In genomic region chr17:44677136-44677535, GRCh38 we compare ENCODE assay signal across 1 cellular context.
A peak's percentile ranks its signal among the peaks of the same experiment; 100 is the strongest.
TF ChIP-seq lines count a peak whose summit lies in the region.

No MANE protein-coding gene starts in this region.

TF ChIP-seq in endothelial cell of umbilical vein, 7 proteins besides CTCF, POLR2A, EP300 and RAD21:
- TF ChIP-seq MYC (IDR thresholded peaks at IDR 0.05; ENCODE audit: low read depth, low read length) (no peak), POLR2AphosphoS5 (IDR thresholded peaks at IDR 0.05; ENCODE audit: insufficient read depth, low read depth, low read length) (no peak), GATA2 (IDR thresholded peaks at IDR 0.05; ENCODE audit: insufficient read depth, insufficient read length, low read depth, low read length) (peak; percentile 39), JUN (IDR thresholded peaks at IDR 0.05; ENCODE audit: borderline replicate concordance, insufficient read depth, insufficient read length, low read depth) (peak; percentile 37), MAX (IDR thresholded peaks at IDR 0.05; ENCODE audit: insufficient read depth, insufficient read length) (no peak), FOS (IDR thresholded peaks at IDR 0.05; ENCODE audit: borderline replicate concordance, insufficient read depth, low read length) (no peak), EZH2 (IDR thresholded peaks at IDR 0.05; ENCODE audit: borderline replicate concordance, low read depth, low read length, severe bottlenecking) (no peak)
TF ChIP-seq in endothelial cell of umbilical vein: peak in this region for 2.
